ENCODE assay signal across 20 cellular contexts in genomic region chr3:141921316-141921715, GRCh38. TPM values are rescaled to one million over a fixed set of nuclear protein-coding genes. Genes with fewer than 3 reads are reported as not detected.
DNase-seq lines count a peak whose midpoint lies in the region; ATAC-seq and TF ChIP-seq lines count a peak whose summit lies in the region.
"Had no signal": no experiment of that assay in that cellular context is flagged by ENCODE, and none has a peak within 500 bp of the region (broad histone marks: within the 10 kb centered on the region; RNA-seq: fewer than 3 reads in every experiment).

No MANE protein-coding gene starts in this region.

- intact Hi-C loops in activated T-helper 1 cell treated with anti-CD3 and anti-CD28 coated beads, Interleukin-12 subunit alpha, Interleukin-12 subunit beta, Interleukin-2, Interleukin-4 antibody, amounts not matched to agents 30 ng/mL and 10 ng/mL and 1 ng/mL, durations not matched to agents 14 hours and 24 hours and 36 hours (cut with micrococcal nuclease) = no loop called here

- no peaks in the 10 kb centered on the region for H3K27me3 Mint-ChIP-seq in activated T-helper 1 cell treated with anti-CD3 and anti-CD28 coated beads, Interleukin-12 subunit alpha, Interleukin-12 subunit beta, Interleukin-2, Interleukin-4 antibody, amounts not matched to agents 30 ng/mL and 10 ng/mL and 1 ng/mL, durations not matched to agents 14 hours and 24 hours and 36 hours (ENCODE audit: insufficient read depth)
- H3K27me3 Mint-ChIP-seq in osteocyte (ENCODE audit: unreplicated experiment) = no peaks in the 10 kb centered on the region
- H3K27me3 Mint-ChIP-seq in type B pancreatic cell = no peaks in the 10 kb centered on the region

- peak overlapping the region; percentile 4 for H3K27ac Mint-ChIP-seq in activated T-helper 1 cell treated with anti-CD3 and anti-CD28 coated beads, Interleukin-12 subunit alpha, Interleukin-12 subunit beta, Interleukin-2, Interleukin-4 antibody, amounts not matched to agents 30 ng/mL and 10 ng/mL and 1 ng/mL, durations not matched to agents 14 hours and 24 hours and 36 hours
- H3K27ac Mint-ChIP-seq in osteocyte (ENCODE audit: unreplicated experiment) (no peak overlapping the region), type B pancreatic cell (no peak overlapping the region)
- H3K27ac Mint-ChIP-seq: HFFc6 had no signal

- no peaks in the 10 kb centered on the region for H3K9me3 Mint-ChIP-seq in activated T-helper 1 cell treated with anti-CD3 and anti-CD28 coated beads, Interleukin-12 subunit alpha, Interleukin-12 subunit beta, Interleukin-2, Interleukin-4 antibody, amounts not matched to agents 30 ng/mL and 10 ng/mL and 1 ng/mL, durations not matched to agents 14 hours and 24 hours and 36 hours
- H3K9me3 Mint-ChIP-seq in osteocyte (ENCODE audit: unreplicated experiment) (no peaks in the 10 kb centered on the region), type B pancreatic cell (no peaks in the 10 kb centered on the region)
- H3K9me3 Mint-ChIP-seq: CD14-positive monocyte, HFFc6 had no signal

- TF ChIP-seq CTCF in osteocyte (IDR thresholded peaks at IDR 0.05) = no peak
- no peak for TF ChIP-seq CTCF in type B pancreatic cell (conservative IDR thresholded peaks at IDR 0.05)

- peak; percentile 68 for ATAC-seq in HG02571 (IDR thresholded peaks at IDR 0.05; ENCODE audit: unreplicated experiment)
- no peak for ATAC-seq in HG03196 (IDR thresholded peaks at IDR 0.05; ENCODE audit: unreplicated experiment)

- DNase-seq in NCI-H2171 treated with DMSO at 0.1 percent for 48 hours (lab: John Stamatoyannopoulos, UW) = peak; percentile 15
- DNase-seq in NCI-H2171 (lab: John Stamatoyannopoulos, UW) = no peak
- DNase-seq in activated T-helper 1 cell treated with anti-CD3 and anti-CD28 coated beads, Interleukin-12 subunit alpha, Interleukin-12 subunit beta, Interleukin-2, Interleukin-4 antibody, amounts not matched to agents 30 ng/mL and 10 ng/mL and 1 ng/mL, durations not matched to agents 14 hours and 24 hours and 36 hours (ENCODE audit: low spot score) = no peak
- DNase-seq in osteocyte (ENCODE audit: extremely low spot score, unreplicated experiment) = peak; percentile 11
- no peak for DNase-seq in type B pancreatic cell (ENCODE audit: extremely low spot score, unreplicated experiment)
- no peak for DNase-seq in AG08395 (ENCODE audit: low spot score)
- DNase-seq: COR-L47, HFFc6, Kasumi-1, MM.1S, NCI-H1092 treated with DMSO at 0.1 percent for 48 hours, NCI-H146, NCI-H2081 treated with DMSO at 0.1 percent for 48 hours, NCI-H510A treated with DMSO at 0.1 percent for 48 hours, NCI-H774, SHP77 treated with DMSO at 0.1 percent for 48 hours, T-helper 1 cell had no signal

- H3K36me3 Mint-ChIP-seq in activated T-helper 1 cell treated with anti-CD3 and anti-CD28 coated beads, Interleukin-12 subunit alpha, Interleukin-12 subunit beta, Interleukin-2, Interleukin-4 antibody, amounts not matched to agents 30 ng/mL and 10 ng/mL and 1 ng/mL, durations not matched to agents 14 hours and 24 hours and 36 hours (ENCODE audit: low read depth) = peaks cover 32% of the 10 kb centered on the region
- peaks cover 34% of the 10 kb centered on the region for H3K36me3 Mint-ChIP-seq in osteocyte (ENCODE audit: unreplicated experiment)
- peaks cover 30% of the 10 kb centered on the region for H3K36me3 Mint-ChIP-seq in type B pancreatic cell

- no peaks in the 10 kb centered on the region for H3K4me1 Mint-ChIP-seq in activated T-helper 1 cell treated with anti-CD3 and anti-CD28 coated beads, Interleukin-12 subunit alpha, Interleukin-12 subunit beta, Interleukin-2, Interleukin-4 antibody, amounts not matched to agents 30 ng/mL and 10 ng/mL and 1 ng/mL, durations not matched to agents 14 hours and 24 hours and 36 hours (ENCODE audit: low read depth)
- H3K4me1 Mint-ChIP-seq in osteocyte (ENCODE audit: unreplicated experiment) (no peaks in the 10 kb centered on the region), type B pancreatic cell (ENCODE audit: unreplicated experiment) (peaks cover 2% of the 10 kb centered on the region)
- H3K4me1 Mint-ChIP-seq: CD14-positive monocyte had no signal

- no peak overlapping the region for H3K4me3 Mint-ChIP-seq in activated T-helper 1 cell treated with anti-CD3 and anti-CD28 coated beads, Interleukin-12 subunit alpha, Interleukin-12 subunit beta, Interleukin-2, Interleukin-4 antibody, amounts not matched to agents 30 ng/mL and 10 ng/mL and 1 ng/mL, durations not matched to agents 14 hours and 24 hours and 36 hours
- H3K4me3 Mint-ChIP-seq in osteocyte (ENCODE audit: unreplicated experiment) (no peak overlapping the region), type B pancreatic cell (no peak overlapping the region)
- H3K4me3 Mint-ChIP-seq: CD14-positive monocyte, HFFc6 had no signal

RNA-seq across cellular contexts. Expression of gene ATP1B3, which starts 44.9 kb away (rescaled TPM):
- 197 and 231 TPM in 2 replicates for total RNA-seq in activated T-helper 1 cell treated with anti-CD3 and anti-CD28 coated beads, Interleukin-12 subunit alpha, Interleukin-12 subunit beta, Interleukin-2, Interleukin-4 antibody, amounts not matched to agents 30 ng/mL and 10 ng/mL and 1 ng/mL, durations not matched to agents 14 hours and 24 hours and 36 hours
- total RNA-seq in osteocyte (139 and 152 TPM in 2 replicates), type B pancreatic cell (ENCODE audit: low replicate concordance) (127 and 135 TPM in 2 replicates)

Comparison
In these comparisons a context has a peak if more than half of its experiments do, and no peak if none do; other contexts are left out.
1. DNase-seq: peak in NCI-H2171 treated with DMSO at 0.1 percent for 48 hours (single experiment) and osteocyte (single experiment); none in NCI-H2171 (single experiment), activated T-helper 1 cell treated with anti-CD3 and anti-CD28 coated beads, Interleukin-12 subunit alpha, Interleukin-12 subunit beta, Interleukin-2, Interleukin-4 antibody, amounts not matched to agents 30 ng/mL and 10 ng/mL and 1 ng/mL, durations not matched to agents 14 hours and 24 hours and 36 hours (single experiment), type B pancreatic cell (single experiment) and AG08395 (single experiment).